8 cellular contexts compared by ENCODE assay signal in genomic region chr15:66802087-66803001, GRCh38.
DNase-seq lines count a peak whose midpoint lies in the region; ATAC-seq and TF ChIP-seq lines count a peak whose summit lies in the region.
"Had no signal": no experiment of that assay in that cellular context is flagged by ENCODE, and none has a peak within 500 bp of the region (broad histone marks: within the 10 kb centered on the region; RNA-seq: fewer than 3 reads in every experiment).

No MANE protein-coding gene starts in this region.

- H3K4me1 ChIP-seq in mucosa of stomach (ENCODE audit: control insufficient read depth, insufficient read depth, low read length), result peaks cover 42% of the 10 kb centered on the region
- H3K4me1 ChIP-seq in vagina, result peaks cover 51% of the 10 kb centered on the region

- peak overlapping the region; percentile 88 for H3K27ac ChIP-seq in vagina

- TF ChIP-seq POLR2A in vagina (IDR thresholded peaks at IDR 0.05), result no peak

- H3K9me3 Mint-ChIP-seq in activated T-helper 1 cell treated with anti-CD3 and anti-CD28 coated beads, Interleukin-12 subunit alpha, Interleukin-12 subunit beta, Interleukin-2, Interleukin-4 antibody, amounts not matched to agents 30 ng/mL and 10 ng/mL and 1 ng/mL, durations not matched to agents 14 hours and 24 hours and 36 hours, result no peaks in the 10 kb centered on the region
- H3K9me3 Mint-ChIP-seq: natural killer cell had no signal

- DNase-seq in LoVo (ENCODE audit: low spot score) (peak; percentile 16), dermis blood vessel endothelial cell (peak; percentile 19), vagina (ENCODE audit: extremely low spot score in 2 of 2) (no peak)
- no peak for DNase-seq in activated T-helper 1 cell treated with anti-CD3 and anti-CD28 coated beads, Interleukin-12 subunit alpha, Interleukin-12 subunit beta, Interleukin-2, Interleukin-4 antibody, amounts not matched to agents 30 ng/mL and 10 ng/mL and 1 ng/mL, durations not matched to agents 14 hours and 24 hours and 36 hours (ENCODE audit: low spot score)
- DNase-seq: natural killer cell had no signal

- H3K27me3 ChIP-seq in mucosa of stomach (ENCODE audit: control insufficient read depth, insufficient read depth, low read length) (no peaks in the 10 kb centered on the region), vagina (no peaks in the 10 kb centered on the region)

- H3K36me3 Mint-ChIP-seq in activated T-helper 1 cell treated with anti-CD3 and anti-CD28 coated beads, Interleukin-12 subunit alpha, Interleukin-12 subunit beta, Interleukin-2, Interleukin-4 antibody, amounts not matched to agents 30 ng/mL and 10 ng/mL and 1 ng/mL, durations not matched to agents 14 hours and 24 hours and 36 hours (ENCODE audit: low read depth), result no peaks in the 10 kb centered on the region
- H3K36me3 Mint-ChIP-seq: natural killer cell had no signal

- ATAC-seq in GM21786 (IDR thresholded peaks at IDR 0.05; ENCODE audit: unreplicated experiment) (no peak), HG02970 (IDR thresholded peaks at IDR 0.05; ENCODE audit: low FRiP score, unreplicated experiment) (no peak)
- ATAC-seq: natural killer cell had no signal

- no peaks in the 10 kb centered on the region for H3K4me1 Mint-ChIP-seq in activated T-helper 1 cell treated with anti-CD3 and anti-CD28 coated beads, Interleukin-12 subunit alpha, Interleukin-12 subunit beta, Interleukin-2, Interleukin-4 antibody, amounts not matched to agents 30 ng/mL and 10 ng/mL and 1 ng/mL, durations not matched to agents 14 hours and 24 hours and 36 hours (ENCODE audit: low read depth)
- H3K4me1 Mint-ChIP-seq: natural killer cell had no signal

- no peaks in the 10 kb centered on the region for H3K36me3 ChIP-seq in mucosa of stomach (ENCODE audit: control insufficient read depth, insufficient read depth, low read length)
- H3K36me3 ChIP-seq in vagina, result no peaks in the 10 kb centered on the region

- TF ChIP-seq CTCF in vagina (IDR thresholded peaks at IDR 0.05), result no peak

- no peak overlapping the region for H3K27ac Mint-ChIP-seq in activated T-helper 1 cell treated with anti-CD3 and anti-CD28 coated beads, Interleukin-12 subunit alpha, Interleukin-12 subunit beta, Interleukin-2, Interleukin-4 antibody, amounts not matched to agents 30 ng/mL and 10 ng/mL and 1 ng/mL, durations not matched to agents 14 hours and 24 hours and 36 hours
- H3K27ac Mint-ChIP-seq: natural killer cell had no signal

- H3K4me3 Mint-ChIP-seq in activated T-helper 1 cell treated with anti-CD3 and anti-CD28 coated beads, Interleukin-12 subunit alpha, Interleukin-12 subunit beta, Interleukin-2, Interleukin-4 antibody, amounts not matched to agents 30 ng/mL and 10 ng/mL and 1 ng/mL, durations not matched to agents 14 hours and 24 hours and 36 hours, result no peak overlapping the region
- H3K4me3 Mint-ChIP-seq: natural killer cell had no signal

- peak overlapping the region; percentile 30 for H3K9ac ChIP-seq in mucosa of stomach (ENCODE audit: low read length)

- H3K4me3 ChIP-seq in mucosa of stomach (ENCODE audit: low read length), result peak overlapping the region; percentile 9
- no peak overlapping the region for H3K4me3 ChIP-seq in vagina

- intact Hi-C loops in vagina (cut with DNase I), result no loop called here
- intact Hi-C loops in activated T-helper 1 cell treated with anti-CD3 and anti-CD28 coated beads, Interleukin-12 subunit alpha, Interleukin-12 subunit beta, Interleukin-2, Interleukin-4 antibody, amounts not matched to agents 30 ng/mL and 10 ng/mL and 1 ng/mL, durations not matched to agents 14 hours and 24 hours and 36 hours (cut with micrococcal nuclease), result no loop called here

- peaks cover 7% of the 10 kb centered on the region for H3K27me3 Mint-ChIP-seq in activated T-helper 1 cell treated with anti-CD3 and anti-CD28 coated beads, Interleukin-12 subunit alpha, Interleukin-12 subunit beta, Interleukin-2, Interleukin-4 antibody, amounts not matched to agents 30 ng/mL and 10 ng/mL and 1 ng/mL, durations not matched to agents 14 hours and 24 hours and 36 hours (ENCODE audit: insufficient read depth)

- H3K9me3 ChIP-seq in mucosa of stomach (ENCODE audit: control insufficient read depth, low read length) (no peaks in the 10 kb centered on the region), vagina (no peaks in the 10 kb centered on the region)

Comparison
In these comparisons a context has a peak if more than half of its experiments do, and no peak if none do; other contexts are left out.
1. DNase-seq: peak in LoVo (single experiment) and dermis blood vessel endothelial cell (single experiment); none in vagina (0 of 2) and activated T-helper 1 cell treated with anti-CD3 and anti-CD28 coated beads, Interleukin-12 subunit alpha, Interleukin-12 subunit beta, Interleukin-2, Interleukin-4 antibody, amounts not matched to agents 30 ng/mL and 10 ng/mL and 1 ng/mL, durations not matched to agents 14 hours and 24 hours and 36 hours (single experiment).